22 cellular contexts compared by ENCODE assay signal in genomic region chr5:16582081-16582480, GRCh38. TPM values are rescaled to one million over a fixed set of nuclear protein-coding genes. Genes with fewer than 3 reads are reported as not detected.
DNase-seq lines count a peak whose midpoint lies in the region; ATAC-seq, FAIRE-seq and TF ChIP-seq lines count a peak whose summit lies in the region.
"Had no signal": no experiment of that assay in that cellular context is flagged by ENCODE, and none has a peak within 500 bp of the region (broad histone marks: within the 10 kb centered on the region; RNA-seq: fewer than 3 reads in every experiment).

No MANE protein-coding gene starts in this region.

- H4K20me1 ChIP-seq in PC-3 (ENCODE audit: low read length) (no peaks in the 10 kb centered on the region), osteoblast (ENCODE audit: insufficient read depth, low read length) (no peaks in the 10 kb centered on the region)

- peaks cover 7% of the 10 kb centered on the region in 2 donors for H3K9me3 Mint-ChIP-seq in stimulated activated naive CD8-positive, alpha-beta T cell treated with anti-CD3 and anti-CD28 coated beads, Interleukin-15, amount 100 ng/mL, for 72 hours

- H3K36me3 ChIP-seq in PC-3 (ENCODE audit: low read depth, low read length) (no peaks in the 10 kb centered on the region), bronchial epithelial cell (ENCODE audit: control insufficient read depth, insufficient read depth, low read length) (no peaks in the 10 kb centered on the region), osteoblast (ENCODE audit: insufficient read depth, low read length) (no peaks in the 10 kb centered on the region), thyroid gland (no peaks in the 10 kb centered on the region)

- TF ChIP-seq CTCF in PC-3 (conservative IDR thresholded peaks at IDR 0.05; ENCODE audit: low read depth, low read length) (no peak), bronchial epithelial cell (IDR thresholded peaks at IDR 0.05; ENCODE audit: insufficient read depth, low read length, severe bottlenecking) (no peak), osteoblast (IDR thresholded peaks at IDR 0.05; ENCODE audit: extremely low read depth, low read depth, low read length) (no peak), thyroid gland (IDR thresholded peaks at IDR 0.05) (no peak)

- FAIRE-seq in bronchial epithelial cell (lab: Jason Lieb, UNC): no peak
- FAIRE-seq: A204.1, HTR-8/SVneo had no signal

- H3K9me3 ChIP-seq in PC-3 (ENCODE audit: low read length) (no peaks in the 10 kb centered on the region), osteoblast (ENCODE audit: low read depth, low read length) (no peaks in the 10 kb centered on the region), thyroid gland (no peaks in the 10 kb centered on the region)

- 75 to 80% methylated on average over 4 of the region's 4 CpGs for WGBS in thyroid gland, 2 donors

- peaks cover 47% of the 10 kb centered on the region for H3K4me1 Mint-ChIP-seq in stimulated activated naive CD8-positive, alpha-beta T cell treated with anti-CD3 and anti-CD28 coated beads, Interleukin-15, amount 100 ng/mL, for 72 hours

- CTCF ChIA-PET in PC-3 (lab: Charles Lee): no interaction called here

- intact Hi-C loops in PC-3 (cut with micrococcal nuclease): no loop called here
- intact Hi-C loops in thyroid gland (cut with DNase I): no loop called here

- H3K27ac ChIP-seq in PC-3 (ENCODE audit: low read length) (no peak overlapping the region), osteoblast (ENCODE audit: low read depth, low read length) (no peak overlapping the region), thyroid gland (no peak overlapping the region)
- H3K27ac ChIP-seq: C4-2B, HL-60 had no signal

- no peak overlapping the region for H2AFZ ChIP-seq in PC-3 (ENCODE audit: low read length)
- H2AFZ ChIP-seq in osteoblast (ENCODE audit: low read length): no peak overlapping the region

- H3K4me2 ChIP-seq in PC-3 (ENCODE audit: low read length) (no peak overlapping the region), osteoblast (ENCODE audit: insufficient read depth, low read length) (no peak overlapping the region)

- BruUV-seq in PC-3 (replicated peaks; lab: Mats Ljungman, UMichigan): no TSS peak

- no peaks in the 10 kb centered on the region for H3K27me3 Mint-ChIP-seq in stimulated activated naive CD8-positive, alpha-beta T cell treated with anti-CD3 and anti-CD28 coated beads, Interleukin-15, amount 100 ng/mL, for 72 hours

- POLR2A ChIA-PET in PC-3 (lab: Charles Lee; ENCODE audit: unreplicated experiment): no interaction called here

- H3K9ac ChIP-seq in PC-3 (ENCODE audit: low read length): no peak overlapping the region

- no peaks in the 10 kb centered on the region for H3F3A ChIP-seq in PC-3 (ENCODE audit: low read length, unreplicated experiment)

- no peak overlapping the region for H3K4me3 Mint-ChIP-seq in stimulated activated naive CD8-positive, alpha-beta T cell treated with anti-CD3 and anti-CD28 coated beads, Interleukin-15, amount 100 ng/mL, for 72 hours

- no peak for TF ChIP-seq POLR2A in thyroid gland (IDR thresholded peaks at IDR 0.05)

- H3K4me1 ChIP-seq in PC-3 (ENCODE audit: insufficient read depth, low read length): peaks cover 7% of the 10 kb centered on the region
- H3K4me1 ChIP-seq in osteoblast (ENCODE audit: insufficient read depth, low read length): no peaks in the 10 kb centered on the region
- peaks cover 23 to 26% of the 10 kb centered on the region in 2 donors for H3K4me1 ChIP-seq in thyroid gland

- DNase-seq in stimulated activated naive CD8-positive, alpha-beta T cell treated with anti-CD3 and anti-CD28 coated beads, Interleukin-15, amount 100 ng/mL, for 72 hours: no peak
- no peak for DNase-seq in stimulated activated naive CD8-positive, alpha-beta T cell treated with anti-CD3 and anti-CD28 coated beads, Interleukin-15, Interleukin-2, amounts not matched to agents 100 U/mL and 50 U/mL, for 24 hours
- DNase-seq in PC-3: peak; percentile 63
- DNase-seq in bronchial epithelial cell (ENCODE audit: low read depth): peak; percentile 83
- no peak for DNase-seq in osteoblast (ENCODE audit: insufficient read length, low spot score, missing footprints)
- no peak for DNase-seq in thyroid gland
- DNase-seq: DMS53, EL, GOT3, HCEC 1CT, KG1, NCI-H1105, NCI-H2029 treated with DMSO at 0.1 percent for 48 hours, NCI-H2171, NCI-H345, NCI-H524, NCI-H774 had no signal

- no peaks in the 10 kb centered on the region for H3K27me3 ChIP-seq in PC-3 (ENCODE audit: low read length)
- H3K27me3 ChIP-seq in bronchial epithelial cell (ENCODE audit: control insufficient read depth, insufficient read depth, low read length): no peaks in the 10 kb centered on the region
- H3K27me3 ChIP-seq in osteoblast (ENCODE audit: insufficient read depth, low read length): peaks cover 5% of the 10 kb centered on the region
- no peaks in the 10 kb centered on the region for H3K27me3 ChIP-seq in thyroid gland

- H3K79me2 ChIP-seq in PC-3 (ENCODE audit: low read length) (no peaks in the 10 kb centered on the region), osteoblast (ENCODE audit: insufficient read depth, low read length) (no peaks in the 10 kb centered on the region)

- H3K4me3 ChIP-seq in PC-3 (ENCODE audit: low read length) (no peak overlapping the region), bronchial epithelial cell (ENCODE audit: low read depth, low read length) (no peak overlapping the region), osteoblast (ENCODE audit: insufficient read depth, low read length) (no peak overlapping the region), thyroid gland (replicated peaks in 1 of 3) (no peak overlapping the region)

- ATAC-seq in stimulated activated naive CD8-positive, alpha-beta T cell treated with anti-CD3 and anti-CD28 coated beads, Interleukin-15, amount 100 ng/mL, for 72 hours: peak; percentile 60
- ATAC-seq in stimulated activated naive CD8-positive, alpha-beta T cell treated with anti-CD3 and anti-CD28 coated beads, Interleukin-15, Interleukin-2, amounts not matched to agents 100 U/mL and 50 U/mL, for 24 hours: no peak
- ATAC-seq in PC-3: peak; percentile 62
- no peak for ATAC-seq in GM19452 (IDR thresholded peaks at IDR 0.05; ENCODE audit: unreplicated experiment)

- H3K9me2 ChIP-seq in PC-3 (replicated peaks; ENCODE audit: low read length): no peaks in the 10 kb centered on the region

- no peak overlapping the region for H3K27ac Mint-ChIP-seq in stimulated activated naive CD8-positive, alpha-beta T cell treated with anti-CD3 and anti-CD28 coated beads, Interleukin-15, amount 100 ng/mL, for 72 hours

RNA-seq across cellular contexts. Expression of gene RETREG1, which starts 34.7 kb away (rescaled TPM):
- 1.7 and 8.5 TPM in 2 replicates for total RNA-seq in PC-3 (2014; rRNA removed)
- total RNA-seq in bronchial epithelial cell: 0.53 and 1.2 TPM in 2 replicates
- 8.3 TPM in 2 replicates for total RNA-seq in osteoblast
- total RNA-seq in thyroid gland: 10 to 100 TPM; 14.8 to 22.1 (median 17.9) TPM

Comparison
In these comparisons a context has a peak if more than half of its experiments do, and no peak if none do; other contexts are left out.
1. ATAC-seq: peak in stimulated activated naive CD8-positive, alpha-beta T cell treated with anti-CD3 and anti-CD28 coated beads, Interleukin-15, amount 100 ng/mL, for 72 hours (single experiment) and PC-3 (single experiment); none in stimulated activated naive CD8-positive, alpha-beta T cell treated with anti-CD3 and anti-CD28 coated beads, Interleukin-15, Interleukin-2, amounts not matched to agents 100 U/mL and 50 U/mL, for 24 hours (single experiment) and GM19452 (single experiment).
2. DNase-seq: peak in PC-3 (single experiment) and bronchial epithelial cell (single experiment); none in stimulated activated naive CD8-positive, alpha-beta T cell treated with anti-CD3 and anti-CD28 coated beads, Interleukin-15, amount 100 ng/mL, for 72 hours (0 of 2), stimulated activated naive CD8-positive, alpha-beta T cell treated with anti-CD3 and anti-CD28 coated beads, Interleukin-15, Interleukin-2, amounts not matched to agents 100 U/mL and 50 U/mL, for 24 hours (single experiment), osteoblast (single experiment) and thyroid gland (0 of 2).